13 cellular contexts compared by ENCODE assay signal in the genomic region with DNA sequence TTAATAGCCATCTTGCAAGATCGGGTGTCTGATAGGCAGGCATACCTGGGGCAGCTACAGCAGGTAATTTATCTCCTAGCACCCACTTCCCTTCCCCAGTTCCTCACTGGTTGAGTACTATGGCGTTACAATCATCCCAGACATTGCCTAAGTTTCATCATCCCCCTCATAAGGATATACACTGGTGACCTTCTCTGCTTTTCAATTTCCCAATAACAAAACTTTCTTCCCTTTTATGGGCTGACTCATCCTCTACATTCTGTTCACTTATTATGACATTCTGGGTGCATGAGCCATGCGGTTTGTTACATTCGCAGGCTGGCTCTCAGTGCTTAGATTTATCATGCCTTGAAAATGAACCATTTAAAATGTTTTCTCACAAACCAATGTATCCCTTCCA. TPM values are rescaled to one million over a fixed set of nuclear protein-coding genes. Genes with fewer than 3 reads are reported as not detected.
A peak's percentile ranks its signal among the peaks of the same experiment; 100 is the strongest.
DNase-seq lines count a peak whose midpoint lies in the region; ATAC-seq and TF ChIP-seq lines count a peak whose summit lies in the region.
"Had no signal": no experiment of that assay in that cellular context is flagged by ENCODE, and none has a peak within 500 bp of the region (broad histone marks: within the 10 kb centered on the region; RNA-seq: fewer than 3 reads in every experiment).

No MANE protein-coding gene starts in this region.

- no peaks in the 10 kb centered on the region for H3K36me3 Mint-ChIP-seq in chondrocyte (ENCODE audit: low read depth)
- peaks cover 7% of the 10 kb centered on the region for H3K36me3 Mint-ChIP-seq in activated CD4-positive, alpha-beta T cell treated with anti-CD3 and anti-CD28 coated beads for 36 hours (ENCODE audit: low read depth)
- H3K36me3 Mint-ChIP-seq: natural killer cell had no signal

- H3K4me1 ChIP-seq in spleen, result peaks cover 0 to 4% (median 0%) of the 10 kb centered on the region in 6 donors

- peaks cover 0 to 25% (median 19%) of the 10 kb centered on the region in 8 donors for H3K9me3 ChIP-seq in spleen

- intact Hi-C loops in spleen (cut with DNase I; ENCODE audit: low total_unique reads), result no loop called here
- intact Hi-C loops in activated CD4-positive, alpha-beta T cell treated with anti-CD3 and anti-CD28 coated beads for 36 hours (cut with DNase I, micrococcal nuclease), result no loop called here

- peak; percentile 46; the same call in 2 of the 3 replicates for ATAC-seq in SK-N-SH treated with all-trans-retinoic acid at 6 μM for 48 hours
- ATAC-seq in activated CD4-positive, alpha-beta T cell treated with anti-CD3 and anti-CD28 coated beads for 36 hours, result no peak
- ATAC-seq: natural killer cell had no signal

- peak overlapping the region in 4 of 8 donors; percentile 44 to 65 (median 52) for H3K27ac ChIP-seq in spleen
- H3K27ac ChIP-seq: SK-N-MC had no signal

- DNase-seq in AG10803 (ENCODE audit: low read depth) (peak; percentile 90), KG1 (lab: John Stamatoyannopoulos, UW) (peak; percentile 18), fibroblast of the conjunctiva (ENCODE audit: low read depth) (peak; percentile 41), chondrocyte (ENCODE audit: low spot score) (no peak), spleen (no peak), HuH-7 (ENCODE audit: low spot score) (no peak)
- DNase-seq in activated CD4-positive, alpha-beta T cell treated with anti-CD3 and anti-CD28 coated beads for 36 hours, result no peak
- DNase-seq: CD4-positive, CD25-positive, alpha-beta regulatory T cell; islet precursor cell; natural killer cell had no signal

- peaks cover 7% of the 10 kb centered on the region for H3K9me3 Mint-ChIP-seq in chondrocyte (ENCODE audit: low read depth)
- peaks cover 9% of the 10 kb centered on the region for H3K9me3 Mint-ChIP-seq in activated CD4-positive, alpha-beta T cell treated with anti-CD3 and anti-CD28 coated beads for 36 hours (ENCODE audit: low read depth)

- peaks cover 0 to 4% (median 0%) of the 10 kb centered on the region in 7 donors for H3K27me3 ChIP-seq in spleen (replicated peaks in 1 of 7)

- H3K4me1 Mint-ChIP-seq in chondrocyte (ENCODE audit: low read depth), result no peaks in the 10 kb centered on the region
- no peaks in the 10 kb centered on the region for H3K4me1 Mint-ChIP-seq in activated CD4-positive, alpha-beta T cell treated with anti-CD3 and anti-CD28 coated beads for 36 hours

- CTCF ChIA-PET in activated CD4-positive, alpha-beta T cell treated with anti-CD3 and anti-CD28 coated beads for 36 hours (lab: Charles Lee), result no interaction called here

- H3K27ac Mint-ChIP-seq in chondrocyte (ENCODE audit: unreplicated experiment), result no peak overlapping the region
- H3K27ac Mint-ChIP-seq in activated CD4-positive, alpha-beta T cell treated with anti-CD3 and anti-CD28 coated beads for 36 hours, result no peak overlapping the region

- no peak overlapping the region for H3K4me3 Mint-ChIP-seq in chondrocyte (ENCODE audit: unreplicated experiment)
- no peak overlapping the region for H3K4me3 Mint-ChIP-seq in activated CD4-positive, alpha-beta T cell treated with anti-CD3 and anti-CD28 coated beads for 36 hours
- H3K4me3 Mint-ChIP-seq: natural killer cell had no signal

- 48 to 84% (median 64%) methylated on average over 4 of the region's 4 CpGs for WGBS in spleen, 5 donors

- TF ChIP-seq CTCF in AG10803 (conservative IDR thresholded peaks at IDR 0.05; ENCODE audit: low read length), result no peak
- TF ChIP-seq CTCF in chondrocyte (IDR thresholded peaks at IDR 0.05), result no peak
- no peak for TF ChIP-seq CTCF in spleen (IDR thresholded peaks at IDR 0.05 in 8 of 11, conservative IDR thresholded peaks at IDR 0.05 in 3 of 11)

- no peaks in the 10 kb centered on the region for H3K36me3 ChIP-seq in spleen

- H3K27me3 Mint-ChIP-seq in chondrocyte (ENCODE audit: low read depth), result peaks cover 21% of the 10 kb centered on the region
- H3K27me3 Mint-ChIP-seq in activated CD4-positive, alpha-beta T cell treated with anti-CD3 and anti-CD28 coated beads for 36 hours, result no peaks in the 10 kb centered on the region

- TF ChIP-seq POLR2A in spleen (IDR thresholded peaks at IDR 0.05), result no peak

- POLR2A ChIA-PET in activated CD4-positive, alpha-beta T cell treated with anti-CD3 and anti-CD28 coated beads for 36 hours (lab: Charles Lee), result no interaction called here

- H3K4me3 ChIP-seq in AG10803 (ENCODE audit: low read length) (no peak overlapping the region), spleen (no peak overlapping the region)
- H3K4me3 ChIP-seq: SK-N-MC had no signal

TF ChIP-seq in SK-N-SH treated with all-trans-retinoic acid at 6 μM for 48 hours, 23 proteins besides CTCF, POLR2A, EP300 and RAD21:
- no peak for TF ChIP-seq BACH2 (CRISPR knock-in tag; IDR thresholded peaks at IDR 0.05; ENCODE audit: borderline replicate concordance)
- no peak for TF ChIP-seq ISL1 (CRISPR knock-in tag; IDR thresholded peaks at IDR 0.05)

RNA-seq across cellular contexts. Expression of a gene that starts 5.0 kb away (rescaled TPM):
- 30.9 to 45.6 TPM (median 35.9 TPM) in 3 replicates for total RNA-seq in chondrocyte
- 10 to 100 TPM; 25.5 to 41.2 (median 32.6) TPM for total RNA-seq in spleen
- 10 to 100 TPM; 60.3 to 87.1 (median 72.7) TPM for polyA plus RNA-seq in spleen
- total RNA-seq in activated CD4-positive, alpha-beta T cell treated with anti-CD3 and anti-CD28 coated beads for 36 hours, result 100 to 1,000 TPM; 115 to 120 TPM

RNA-seq across cellular contexts. Expression of a gene that starts 22.8 kb away (rescaled TPM):
- 0.60 to 1.7 TPM (median 1.2 TPM) in 3 replicates for total RNA-seq in chondrocyte
- total RNA-seq in spleen, result under 1 TPM in 2 of 7 donors, not detected in 5; 0.25 to 0.72 TPM
- under 1 TPM in 2 of 3 donors, not detected in 1; 0.11 to 0.22 TPM for polyA plus RNA-seq in spleen
- under 1 TPM; 0.07 TPM for total RNA-seq in activated CD4-positive, alpha-beta T cell treated with anti-CD3 and anti-CD28 coated beads for 36 hours
- total RNA-seq: CD4-positive, CD25-positive, alpha-beta regulatory T cell; endothelial cell of umbilical vein; natural killer cell had no signal
- polyA plus RNA-seq: CD4-positive, CD25-positive, alpha-beta regulatory T cell; endothelial cell of umbilical vein had no signal

RNA-seq across cellular contexts. Expression of a gene that starts 23.1 kb away (rescaled TPM):
- total RNA-seq in chondrocyte (9.1 to 10.5 TPM (median 10.0 TPM) in 3 replicates), spleen (10 to 100 TPM in 5 of 7 donors, 1 to 10 TPM in 2; 4.9 to 14.6 (median 10.7) TPM)
- 1 to 10 TPM; 2.4 to 6.4 (median 2.7) TPM for polyA plus RNA-seq in spleen
- 1 to 10 TPM; 5.7 to 7.0 TPM for total RNA-seq in activated CD4-positive, alpha-beta T cell treated with anti-CD3 and anti-CD28 coated beads for 36 hours

RNA-seq across cellular contexts. Expression of a gene that starts 36.6 kb away (rescaled TPM):
- total RNA-seq in chondrocyte, result 43.2 to 54.7 TPM (median 44.4 TPM) in 3 replicates
- total RNA-seq in spleen, result 10 to 100 TPM; 17.9 to 35.5 (median 23.9) TPM
- 10 to 100 TPM; 20.0 to 25.9 (median 20.6) TPM for polyA plus RNA-seq in spleen
- 10 to 100 TPM; 87.1 to 91.9 TPM for total RNA-seq in activated CD4-positive, alpha-beta T cell treated with anti-CD3 and anti-CD28 coated beads for 36 hours

Comparison
In these comparisons a context has a peak if more than half of its experiments do, and no peak if none do; other contexts are left out.
1. DNase-seq: peak in AG10803 (single experiment), KG1 (single experiment) and fibroblast of the conjunctiva (single experiment); none in chondrocyte (single experiment), spleen (single experiment), activated CD4-positive, alpha-beta T cell treated with anti-CD3 and anti-CD28 coated beads for 36 hours (single experiment) and HuH-7 (single experiment).